ENCODE assay signal across 8 cellular contexts in the genomic region with DNA sequence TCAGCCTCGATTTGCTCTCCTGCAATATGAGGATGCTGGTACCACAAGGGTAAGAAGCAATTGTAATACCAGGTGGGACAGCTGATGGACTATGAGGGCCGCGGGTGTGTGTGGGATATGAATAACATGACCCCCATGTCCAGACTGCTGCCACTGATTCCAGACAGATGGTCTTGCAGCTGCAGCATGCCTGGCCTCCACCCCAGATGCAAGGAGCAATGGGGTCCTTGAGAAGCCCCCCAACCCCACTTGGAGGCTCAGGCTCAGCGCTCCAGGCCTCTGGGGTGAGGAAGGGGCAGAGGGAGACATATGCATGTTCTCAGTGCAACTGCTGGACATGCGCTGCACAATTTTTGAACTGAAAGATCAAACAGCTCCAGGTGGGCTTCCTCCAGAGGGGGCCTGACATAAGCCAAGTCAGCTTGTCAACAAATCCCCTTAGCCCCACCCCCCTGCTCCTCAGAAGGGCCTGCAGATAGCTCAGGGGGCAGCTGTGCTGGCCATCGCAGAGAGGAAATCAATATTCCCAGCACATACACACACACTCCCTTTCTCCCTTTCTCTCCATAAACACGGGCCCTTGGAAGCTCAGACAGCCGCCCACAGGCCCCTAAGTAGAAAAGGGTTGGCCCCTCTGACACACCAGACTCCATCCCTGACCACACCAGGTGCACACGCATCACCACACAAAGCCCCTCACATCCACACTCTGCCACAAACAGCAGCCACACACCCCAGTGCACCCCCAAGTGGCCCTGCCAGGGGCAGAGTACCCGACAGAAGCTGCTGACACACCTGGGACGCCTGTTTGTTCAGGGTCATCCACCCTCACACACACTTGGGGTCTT.
DNase-seq lines count a peak whose midpoint lies in the region; ATAC-seq and TF ChIP-seq lines count a peak whose summit lies in the region.

No MANE protein-coding gene starts in this region.

- no peak for TF ChIP-seq CTCF in RWPE1 (conservative IDR thresholded peaks at IDR 0.05; ENCODE audit: low read depth)
- TF ChIP-seq CTCF in esophagus squamous epithelium (IDR thresholded peaks at IDR 0.05), result no peak
- no peak for TF ChIP-seq CTCF in parathyroid adenoma (IDR thresholded peaks at IDR 0.05)

- TF ChIP-seq POLR2A in esophagus squamous epithelium (IDR thresholded peaks at IDR 0.05), result no peak

- peak; percentile 24 for DNase-seq in COLO668 (lab: John Stamatoyannopoulos, UW; ENCODE audit: unreplicated experiment)
- DNase-seq in RWPE1 (ENCODE audit: low spot score), result no peak
- DNase-seq in esophagus squamous epithelium (lab: John Stamatoyannopoulos, UW), result no peak
- DNase-seq in NCI-H1417 treated with DMSO at 0.1 percent for 48 hours (lab: John Stamatoyannopoulos, UW), result no peak
- DNase-seq in NCI-H2107 (lab: John Stamatoyannopoulos, UW), result no peak

- 59% methylated on average over 9 of the region's 11 CpGs; no CpG with 5 or more reads in 1 of the 2 donors for WGBS in esophagus squamous epithelium, 2 donors

- H2AFZ ChIP-seq in parathyroid adenoma, result no peak overlapping the region

- H3K36me3 ChIP-seq in esophagus squamous epithelium, result no peaks in the 10 kb centered on the region
- no peaks in the 10 kb centered on the region for H3K36me3 ChIP-seq in parathyroid adenoma (ENCODE audit: control insufficient read depth, insufficient read depth, low read length)

- H3K9ac ChIP-seq in parathyroid adenoma, result peak overlapping the region; percentile 12

- ATAC-seq in HG03571 (IDR thresholded peaks at IDR 0.05; ENCODE audit: unreplicated experiment) (no peak), HG02763 (IDR thresholded peaks at IDR 0.05; ENCODE audit: unreplicated experiment) (no peak)

- H3K79me2 ChIP-seq in parathyroid adenoma, result peaks cover 34% of the 10 kb centered on the region

- CTCF ChIA-PET in RWPE1 (lab: Yijun Ruan, JAX), result no interaction called here

- H3K4me3 ChIP-seq in esophagus squamous epithelium (peak overlapping the region; percentile 51 to 84 (median 76)), parathyroid adenoma (ENCODE audit: low read depth, low read length) (peak overlapping the region; percentile 50)

- no peaks in the 10 kb centered on the region for H3K27me3 ChIP-seq in esophagus squamous epithelium
- H3K27me3 ChIP-seq in parathyroid adenoma (ENCODE audit: control insufficient read depth, insufficient read depth, low read length), result no peaks in the 10 kb centered on the region

- H3K9me3 ChIP-seq in esophagus squamous epithelium, result no peaks in the 10 kb centered on the region
- H3K9me3 ChIP-seq in parathyroid adenoma (ENCODE audit: control insufficient read depth, low read length), result no peaks in the 10 kb centered on the region

- peaks cover 45 to 84% (median 64%) of the 10 kb centered on the region in 3 donors for H3K4me1 ChIP-seq in esophagus squamous epithelium
- H3K4me1 ChIP-seq in parathyroid adenoma, result peaks cover 23% of the 10 kb centered on the region

- intact Hi-C loops in esophagus squamous epithelium (cut with DNase I), result no loop called here

- POLR2A ChIA-PET in RWPE1 (lab: Yijun Ruan, JAX; ENCODE audit: low non-redundant PET), result no interaction called here

- H3K27ac ChIP-seq in RWPE1 (peak overlapping the region; percentile 40), esophagus squamous epithelium (peak overlapping the region in 3 of 4 donors; percentile 51 to 87 (median 79)), parathyroid adenoma (peak overlapping the region; percentile 43)

- peak overlapping the region; percentile 58 for H3K4me2 ChIP-seq in parathyroid adenoma (ENCODE audit: low read length)
